Comparison of ENCODE assay signal across 10 cellular contexts in the genomic region with DNA sequence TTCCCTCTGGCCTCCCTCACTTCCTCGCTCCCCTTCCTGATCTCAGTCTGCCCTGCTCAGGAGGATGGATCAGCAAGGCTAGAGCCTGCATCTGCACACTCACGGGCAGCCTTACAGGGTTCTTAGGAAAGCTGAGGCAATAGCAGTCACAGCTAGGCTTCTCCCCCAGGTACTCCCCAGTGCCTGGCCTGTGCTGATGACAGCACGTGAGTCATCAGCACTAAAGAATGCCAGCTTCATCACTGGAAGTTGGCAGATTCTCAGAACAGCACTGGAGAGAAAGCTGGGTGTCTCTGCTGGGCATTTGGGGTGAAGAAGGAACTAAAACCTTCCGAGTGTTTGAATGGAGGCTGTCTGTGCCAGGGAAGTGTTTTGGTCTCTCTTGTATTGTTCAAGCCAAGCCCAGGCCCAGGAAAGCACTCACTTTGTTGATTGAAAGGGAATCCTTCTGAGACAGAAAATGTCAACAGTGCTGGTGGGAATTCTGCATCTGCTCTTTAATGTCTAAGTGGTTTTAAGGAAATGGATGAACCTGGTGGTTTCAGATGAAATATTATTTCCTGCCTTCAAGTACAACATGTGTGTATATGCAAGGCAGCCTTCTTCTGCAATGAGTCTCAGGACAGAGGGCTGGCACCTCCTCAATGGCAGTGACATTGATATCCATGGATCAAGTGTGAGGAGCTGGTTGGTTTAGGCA.
DNase-seq lines count a peak whose midpoint lies in the region; ATAC-seq, FAIRE-seq and TF ChIP-seq lines count a peak whose summit lies in the region.
"Had no signal": no experiment of that assay in that cellular context is flagged by ENCODE, and none has a peak within 500 bp of the region (broad histone marks: within the 10 kb centered on the region; RNA-seq: fewer than 3 reads in every experiment).

No MANE protein-coding gene starts in this region.

- no peak for FAIRE-seq in A549 (lab: Jason Lieb, UNC)

- H3K36me3 ChIP-seq in WERI-Rb-1 (no peaks in the 10 kb centered on the region), esophagus muscularis mucosa (no peaks in the 10 kb centered on the region)
- H3K36me3 ChIP-seq: gastrocnemius medialis had no signal

- CTCF ChIA-PET in A549 (lab: Yijun Ruan, JAX), result interaction anchor here (0.6 kb wide), 1 partner anchor 23 kb away, joined by 3 read pairs; no protein-coding TSS in a partner anchor

- no peak for TF ChIP-seq RAD21 in A549 (conservative IDR thresholded peaks at IDR 0.05 in 1 of 2, IDR thresholded peaks at IDR 0.05 in 1 of 2)

- H3K4me3 ChIP-seq in A549 (no peak overlapping the region), WERI-Rb-1 (ENCODE audit: low read depth, low read length) (no peak overlapping the region), esophagus muscularis mucosa (no peak overlapping the region)
- H3K4me3 ChIP-seq: gastrocnemius medialis had no signal

- intact Hi-C loops in esophagus muscularis mucosa (cut with DNase I), result no loop called here

- DNase-seq in A549 (ENCODE audit: low read depth in 1 of 2, low spot score in 1 of 2) (peak; percentile 19 to 42), GM03348 (ENCODE audit: low spot score) (peak; percentile 46), hepatic stellate cell (ENCODE audit: low spot score) (peak; percentile 29), WERI-Rb-1 (no peak), esophagus muscularis mucosa (ENCODE audit: extremely low spot score) (no peak)
- no peak for DNase-seq in activated naive CD4-positive, alpha-beta T cell treated with Interleukin-2 at 50 U/mL for 16 hours
- DNase-seq: gastrocnemius medialis, NCI-H2227 treated with DMSO at 0.1 percent for 48 hours had no signal

- TF ChIP-seq EP300 in A549 (IDR thresholded peaks at IDR 0.05), result no peak
- TF ChIP-seq EP300 in esophagus muscularis mucosa (IDR thresholded peaks at IDR 0.05), result no peak

- H3K27me3 ChIP-seq in WERI-Rb-1 (ENCODE audit: insufficient read depth, low read depth, severe bottlenecking) (no peaks in the 10 kb centered on the region), esophagus muscularis mucosa (no peaks in the 10 kb centered on the region)
- H3K27me3 ChIP-seq: gastrocnemius medialis had no signal

- POLR2A ChIA-PET in A549 (lab: Yijun Ruan, JAX), result interaction anchor here (0.5 kb wide), 1 partner anchor 147 kb away, joined by 3 read pairs; no protein-coding TSS in a partner anchor

- no peak for TF ChIP-seq CTCF in A549 (IDR thresholded peaks at IDR 0.05)
- TF ChIP-seq CTCF in WERI-Rb-1 (IDR thresholded peaks at IDR 0.05; ENCODE audit: low read depth, low read length), result no peak
- TF ChIP-seq CTCF in esophagus muscularis mucosa (IDR thresholded peaks at IDR 0.05), result no peak

- H3K4me2 ChIP-seq in A549, result peak overlapping the region; percentile 49

- peak; percentile 71 to 74 for ATAC-seq in A549
- peak; percentile 84 for ATAC-seq in SK-N-SH treated with all-trans-retinoic acid at 6 μM for 48 hours
- no peak for ATAC-seq in GM21723 (IDR thresholded peaks at IDR 0.05; ENCODE audit: unreplicated experiment)
- ATAC-seq: gastrocnemius medialis had no signal

- H3K4me1 ChIP-seq in A549, result peaks cover 34% of the 10 kb centered on the region
- H3K4me1 ChIP-seq in esophagus muscularis mucosa, result peaks cover 9 to 27% (median 23%) of the 10 kb centered on the region in 4 donors

- 48% methylated on average over 4 of the region's 4 CpGs for WGBS in A549 (ENCODE audit: missing lambda C conversion rate)
- 37% methylated on average over 4 of the region's 4 CpGs for WGBS in esophagus muscularis mucosa

- H3K27ac ChIP-seq in A549, result peak overlapping the region; percentile 52 to 75
- H3K27ac ChIP-seq in WERI-Rb-1, result no peak overlapping the region
- H3K27ac ChIP-seq in esophagus muscularis mucosa (replicated peaks in 1 of 4), result no peak overlapping the region
- H3K27ac ChIP-seq: gastrocnemius medialis had no signal

- H3K9me3 ChIP-seq in A549 (no peaks in the 10 kb centered on the region), WERI-Rb-1 (ENCODE audit: severe bottlenecking) (no peaks in the 10 kb centered on the region), esophagus muscularis mucosa (no peaks in the 10 kb centered on the region)
- H3K9me3 ChIP-seq: gastrocnemius medialis had no signal

- TF ChIP-seq POLR2A in A549 (IDR thresholded peaks at IDR 0.05; ENCODE audit: low read length) (no peak), esophagus muscularis mucosa (IDR thresholded peaks at IDR 0.05; ENCODE audit: low read depth) (no peak)

TF ChIP-seq in A549, 52 proteins besides CTCF, POLR2A, EP300 and RAD21:
- TF ChIP-seq, protein P1, sequence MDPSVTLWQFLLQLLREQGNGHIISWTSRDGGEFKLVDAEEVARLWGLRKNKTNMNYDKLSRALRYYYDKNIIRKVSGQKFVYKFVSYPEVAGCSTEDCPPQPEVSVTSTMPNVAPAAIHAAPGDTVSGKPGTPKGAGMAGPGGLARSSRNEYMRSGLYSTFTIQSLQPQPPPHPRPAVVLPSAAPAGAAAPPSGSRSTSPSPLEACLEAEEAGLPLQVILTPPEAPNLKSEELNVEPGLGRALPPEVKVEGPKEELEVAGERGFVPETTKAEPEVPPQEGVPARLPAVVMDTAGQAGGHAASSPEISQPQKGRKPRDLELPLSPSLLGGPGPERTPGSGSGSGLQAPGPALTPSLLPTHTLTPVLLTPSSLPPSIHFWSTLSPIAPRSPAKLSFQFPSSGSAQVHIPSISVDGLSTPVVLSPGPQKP (IDR thresholded peaks at IDR 0.05; ENCODE audit: low read depth, low read length), result no peak
- TF ChIP-seq FOSL2 (IDR thresholded peaks at IDR 0.05), result 0 out of 2 replicates have a peak, but pooled peaks have one; percentile 28
- peak; percentile 63 for TF ChIP-seq FOSL2 (CRISPR knock-in tag; IDR thresholded peaks at IDR 0.05)
- TF ChIP-seq, protein P2, sequence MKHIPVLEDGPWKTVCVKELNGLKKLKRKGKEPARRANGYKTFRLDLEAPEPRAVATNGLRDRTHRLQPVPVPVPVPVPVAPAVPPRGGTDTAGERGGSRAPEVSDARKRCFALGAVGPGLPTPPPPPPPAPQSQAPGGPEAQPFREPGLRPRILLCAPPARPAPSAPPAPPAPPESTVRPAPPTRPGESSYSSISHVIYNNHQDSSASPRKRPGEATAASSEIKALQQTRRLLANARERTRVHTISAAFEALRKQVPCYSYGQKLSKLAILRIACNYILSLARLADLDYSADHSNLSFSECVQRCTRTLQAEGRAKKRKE (CRISPR knock-in tag; IDR thresholded peaks at IDR 0.05; ENCODE audit: low read depth), result no peak
- no peak for TF ChIP-seq SMC3 (IDR thresholded peaks at IDR 0.05)
- TF ChIP-seq KDM1A (IDR thresholded peaks at IDR 0.05; ENCODE audit: low read depth), result no peak

TF ChIP-seq in SK-N-SH treated with all-trans-retinoic acid at 6 μM for 48 hours, 23 proteins besides CTCF, POLR2A, EP300 and RAD21 (continues in another document):
- TF ChIP-seq ZFP30 (CRISPR knock-in tag; IDR thresholded peaks at IDR 0.05), result no peak
- TF ChIP-seq RARB (CRISPR knock-in tag; IDR thresholded peaks at IDR 0.05), result no peak
- no peak for TF ChIP-seq BACH2 (CRISPR knock-in tag; IDR thresholded peaks at IDR 0.05; ENCODE audit: borderline replicate concordance)
- no peak for TF ChIP-seq ZC3H10 (CRISPR knock-in tag; IDR thresholded peaks at IDR 0.05)
- no peak for TF ChIP-seq SNAI2 (CRISPR knock-in tag; IDR thresholded peaks at IDR 0.05)
- TF ChIP-seq, protein P3, sequence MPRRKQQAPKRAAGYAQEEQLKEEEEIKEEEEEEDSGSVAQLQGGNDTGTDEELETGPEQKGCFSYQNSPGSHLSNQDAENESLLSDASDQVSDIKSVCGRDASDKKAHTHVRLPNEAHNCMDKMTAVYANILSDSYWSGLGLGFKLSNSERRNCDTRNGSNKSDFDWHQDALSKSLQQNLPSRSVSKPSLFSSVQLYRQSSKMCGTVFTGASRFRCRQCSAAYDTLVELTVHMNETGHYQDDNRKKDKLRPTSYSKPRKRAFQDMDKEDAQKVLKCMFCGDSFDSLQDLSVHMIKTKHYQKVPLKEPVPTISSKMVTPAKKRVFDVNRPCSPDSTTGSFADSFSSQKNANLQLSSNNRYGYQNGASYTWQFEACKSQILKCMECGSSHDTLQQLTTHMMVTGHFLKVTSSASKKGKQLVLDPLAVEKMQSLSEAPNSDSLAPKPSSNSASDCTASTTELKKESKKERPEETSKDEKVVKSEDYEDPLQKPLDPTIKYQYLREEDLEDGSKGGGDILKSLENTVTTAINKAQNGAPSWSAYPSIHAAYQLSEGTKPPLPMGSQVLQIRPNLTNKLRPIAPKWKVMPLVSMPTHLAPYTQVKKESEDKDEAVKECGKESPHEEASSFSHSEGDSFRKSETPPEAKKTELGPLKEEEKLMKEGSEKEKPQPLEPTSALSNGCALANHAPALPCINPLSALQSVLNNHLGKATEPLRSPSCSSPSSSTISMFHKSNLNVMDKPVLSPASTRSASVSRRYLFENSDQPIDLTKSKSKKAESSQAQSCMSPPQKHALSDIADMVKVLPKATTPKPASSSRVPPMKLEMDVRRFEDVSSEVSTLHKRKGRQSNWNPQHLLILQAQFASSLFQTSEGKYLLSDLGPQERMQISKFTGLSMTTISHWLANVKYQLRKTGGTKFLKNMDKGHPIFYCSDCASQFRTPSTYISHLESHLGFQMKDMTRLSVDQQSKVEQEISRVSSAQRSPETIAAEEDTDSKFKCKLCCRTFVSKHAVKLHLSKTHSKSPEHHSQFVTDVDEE (CRISPR knock-in tag; IDR thresholded peaks at IDR 0.05), result no peak
- TF ChIP-seq OSR1 (CRISPR knock-in tag; IDR thresholded peaks at IDR 0.05), result no peak
- TF ChIP-seq, protein P4, sequence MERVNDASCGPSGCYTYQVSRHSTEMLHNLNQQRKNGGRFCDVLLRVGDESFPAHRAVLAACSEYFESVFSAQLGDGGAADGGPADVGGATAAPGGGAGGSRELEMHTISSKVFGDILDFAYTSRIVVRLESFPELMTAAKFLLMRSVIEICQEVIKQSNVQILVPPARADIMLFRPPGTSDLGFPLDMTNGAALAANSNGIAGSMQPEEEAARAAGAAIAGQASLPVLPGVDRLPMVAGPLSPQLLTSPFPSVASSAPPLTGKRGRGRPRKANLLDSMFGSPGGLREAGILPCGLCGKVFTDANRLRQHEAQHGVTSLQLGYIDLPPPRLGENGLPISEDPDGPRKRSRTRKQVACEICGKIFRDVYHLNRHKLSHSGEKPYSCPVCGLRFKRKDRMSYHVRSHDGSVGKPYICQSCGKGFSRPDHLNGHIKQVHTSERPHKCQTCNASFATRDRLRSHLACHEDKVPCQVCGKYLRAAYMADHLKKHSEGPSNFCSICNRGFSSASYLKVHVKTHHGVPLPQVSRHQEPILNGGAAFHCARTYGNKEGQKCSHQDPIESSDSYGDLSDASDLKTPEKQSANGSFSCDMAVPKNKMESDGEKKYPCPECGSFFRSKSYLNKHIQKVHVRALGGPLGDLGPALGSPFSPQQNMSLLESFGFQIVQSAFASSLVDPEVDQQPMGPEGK (CRISPR knock-in tag; IDR thresholded peaks at IDR 0.05; ENCODE audit: borderline replicate concordance), result no peak
- no peak for TF ChIP-seq ISL1 (CRISPR knock-in tag; IDR thresholded peaks at IDR 0.05)
- no peak for TF ChIP-seq ZFP3 (CRISPR knock-in tag; IDR thresholded peaks at IDR 0.05)
- TF ChIP-seq CSDC2 (CRISPR knock-in tag; IDR thresholded peaks at IDR 0.05), result no peak
- no peak for TF ChIP-seq ZNF70 (CRISPR knock-in tag; IDR thresholded peaks at IDR 0.05)

Comparison
In these comparisons a context has a peak if more than half of its experiments do, and no peak if none do; other contexts are left out.
1. DNase-seq: peak in A549 (2 of 2), GM03348 (single experiment) and hepatic stellate cell (single experiment); none in WERI-Rb-1 (single experiment), esophagus muscularis mucosa (single experiment) and activated naive CD4-positive, alpha-beta T cell treated with Interleukin-2 at 50 U/mL for 16 hours (single experiment).
2. H3K27ac ChIP-seq: peak in A549 (2 of 2); none in WERI-Rb-1 (single experiment) and esophagus muscularis mucosa (0 of 4).